In the genomic region with DNA sequence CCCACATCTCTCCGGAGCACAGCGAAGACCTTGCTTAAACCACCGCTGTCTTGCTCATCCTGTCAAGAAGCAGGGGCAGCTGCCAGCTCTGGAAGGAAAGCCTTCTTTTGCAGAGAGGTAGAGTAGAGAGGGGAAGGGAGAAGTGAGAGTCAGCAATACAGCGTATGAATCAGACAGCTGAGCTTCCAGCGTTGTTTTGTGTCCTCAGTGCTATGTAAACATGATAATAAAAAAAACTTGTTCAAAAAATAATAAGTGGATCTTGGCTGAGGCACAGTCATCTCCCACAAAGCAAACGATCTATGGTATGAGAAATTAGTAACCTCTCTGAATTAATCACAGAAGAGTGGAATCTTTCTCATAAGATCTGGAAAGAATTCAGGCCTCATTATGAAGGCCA, we compare ENCODE assay signal across 8 cellular contexts. TPM values are rescaled to one million over a fixed set of nuclear protein-coding genes. Genes with fewer than 3 reads are reported as not detected.
A peak's percentile ranks its signal among the peaks of the same experiment; 100 is the strongest.
DNase-seq lines count a peak whose midpoint lies in the region; ATAC-seq and TF ChIP-seq lines count a peak whose summit lies in the region.

No MANE protein-coding gene starts in this region.

- peak overlapping the region; percentile 84 for H3K4me2 ChIP-seq in PC-3 (ENCODE audit: low read length)

- H3K4me3 Mint-ChIP-seq in activated naive CD4-positive, alpha-beta T cell treated with anti-CD3 and anti-CD28 coated beads, Interleukin-2, amount 10 ng/mL, durations not matched to agents 7 days and 5 days = no peak overlapping the region
- peak overlapping the region; percentile 12 for H3K4me3 Mint-ChIP-seq in type B pancreatic cell

- peaks cover 13% of the 10 kb centered on the region; the same call in 1 of the 2 replicates for H3K79me2 ChIP-seq in PC-3 (ENCODE audit: low read length)

- peaks cover 38% of the 10 kb centered on the region for H3K4me1 Mint-ChIP-seq in activated naive CD4-positive, alpha-beta T cell treated with anti-CD3 and anti-CD28 coated beads, Interleukin-2, amount 10 ng/mL, durations not matched to agents 7 days and 5 days
- H3K4me1 Mint-ChIP-seq in type B pancreatic cell (ENCODE audit: unreplicated experiment) = peaks cover 36% of the 10 kb centered on the region

- H2AFZ ChIP-seq in PC-3 (ENCODE audit: low read length) = no peak overlapping the region

- intact Hi-C loops in PC-3 (cut with micrococcal nuclease) = loop anchor here (1.0 to 5.0 kb wide), 4 partner anchors 9 to 44 kb away; no protein-coding TSS in a partner anchor

- no peaks in the 10 kb centered on the region for H3K9me3 Mint-ChIP-seq in activated naive CD4-positive, alpha-beta T cell treated with anti-CD3 and anti-CD28 coated beads, Interleukin-2, amount 10 ng/mL, durations not matched to agents 7 days and 5 days
- H3K9me3 Mint-ChIP-seq in type B pancreatic cell = no peaks in the 10 kb centered on the region

- ATAC-seq in PC-3 = peak; percentile 97
- no peak for ATAC-seq in GM18873 (IDR thresholded peaks at IDR 0.05; ENCODE audit: low FRiP score, unreplicated experiment)

- no peaks in the 10 kb centered on the region for H3K9me2 ChIP-seq in PC-3 (replicated peaks; ENCODE audit: low read length)

- POLR2A ChIA-PET in PC-3 (lab: Charles Lee; ENCODE audit: unreplicated experiment) = interaction anchor here (0.5 to 0.7 kb wide), 2 partner anchors 22 to 30 kb away, joined by 6 to 8 read pairs; partner anchors contain the start of gene CHST15

- H3K36me3 ChIP-seq in PC-3 (ENCODE audit: low read depth, low read length) = no peaks in the 10 kb centered on the region

- H3K4me3 ChIP-seq in PC-3 (ENCODE audit: low read length) = peak overlapping the region; percentile 54

- H3K27me3 ChIP-seq in PC-3 (ENCODE audit: low read length) = no peaks in the 10 kb centered on the region

- H3F3A ChIP-seq in PC-3 (ENCODE audit: low read length, unreplicated experiment) = no peaks in the 10 kb centered on the region

- no peak for DNase-seq in activated naive CD4-positive, alpha-beta T cell treated with anti-CD3 and anti-CD28 coated beads, Interleukin-2, amount 10 ng/mL, durations not matched to agents 7 days and 5 days
- no peak for DNase-seq in activated naive CD4-positive, alpha-beta T cell (lab: John Stamatoyannopoulos, UW)
- DNase-seq in PC-3 (peak; percentile 82), germinal center (ENCODE audit: low spot score) (peak; percentile 49), type B pancreatic cell (ENCODE audit: extremely low spot score, unreplicated experiment) (no peak), iPS-NIHi11 (ENCODE audit: low spot score) (no peak), HK-2 (ENCODE audit: unreplicated experiment) (no peak)

- H3K27me3 Mint-ChIP-seq in activated naive CD4-positive, alpha-beta T cell treated with anti-CD3 and anti-CD28 coated beads, Interleukin-2, amount 10 ng/mL, durations not matched to agents 7 days and 5 days = peaks cover 25% of the 10 kb centered on the region
- no peaks in the 10 kb centered on the region for H3K27me3 Mint-ChIP-seq in type B pancreatic cell

- TF ChIP-seq CTCF in PC-3 (conservative IDR thresholded peaks at IDR 0.05; ENCODE audit: low read depth, low read length) (no peak), type B pancreatic cell (conservative IDR thresholded peaks at IDR 0.05) (no peak)

- CTCF ChIA-PET in activated naive CD4-positive, alpha-beta T cell treated with anti-CD3 and anti-CD28 coated beads, Interleukin-2, amount 10 ng/mL, durations not matched to agents 7 days and 5 days (lab: Charles Lee) = no interaction called here
- CTCF ChIA-PET in PC-3 (lab: Charles Lee) = interaction anchor here (0.6 kb wide), 1 partner anchor 28 kb away, joined by 4 read pairs; no protein-coding TSS in a partner anchor

- H3K4me1 ChIP-seq in PC-3 (ENCODE audit: insufficient read depth, low read length) = peaks cover 29% of the 10 kb centered on the region

- H3K27ac Mint-ChIP-seq in activated naive CD4-positive, alpha-beta T cell treated with anti-CD3 and anti-CD28 coated beads, Interleukin-2, amount 10 ng/mL, durations not matched to agents 7 days and 5 days = peak overlapping the region; percentile 49
- H3K27ac Mint-ChIP-seq in type B pancreatic cell = peak overlapping the region; percentile 10

- no peaks in the 10 kb centered on the region for H4K20me1 ChIP-seq in PC-3 (ENCODE audit: low read length)

- peak overlapping the region; percentile 35 for H3K9ac ChIP-seq in PC-3 (ENCODE audit: low read length)

- H3K9me3 ChIP-seq in PC-3 (ENCODE audit: low read length) = no peaks in the 10 kb centered on the region

- H3K27ac ChIP-seq in PC-3 (ENCODE audit: low read length) = peak overlapping the region; percentile 93

- no peaks in the 10 kb centered on the region for H3K36me3 Mint-ChIP-seq in activated naive CD4-positive, alpha-beta T cell treated with anti-CD3 and anti-CD28 coated beads, Interleukin-2, amount 10 ng/mL, durations not matched to agents 7 days and 5 days
- H3K36me3 Mint-ChIP-seq in type B pancreatic cell = peaks cover 7% of the 10 kb centered on the region

- no TSS peak for BruUV-seq in PC-3 (replicated peaks; lab: Mats Ljungman, UMichigan)

RNA-seq across cellular contexts. Expression of gene CHST15, which starts 29.7 kb away (rescaled TPM):
- total RNA-seq in PC-3 (2014; rRNA removed) (16.4 and 17.1 TPM in 2 replicates), type B pancreatic cell (ENCODE audit: low replicate concordance) (22.9 and 56.2 TPM in 2 replicates)

Comparison
In these comparisons a context has a peak if more than half of its experiments do, and no peak if none do; other contexts are left out.
1. DNase-seq: peak in PC-3 (single experiment) and germinal center (single experiment); none in activated naive CD4-positive, alpha-beta T cell treated with anti-CD3 and anti-CD28 coated beads, Interleukin-2, amount 10 ng/mL, durations not matched to agents 7 days and 5 days (single experiment), activated naive CD4-positive, alpha-beta T cell (0 of 4), type B pancreatic cell (single experiment), iPS-NIHi11 (single experiment) and HK-2 (single experiment).